23 cellular contexts compared by ENCODE assay signal in genomic region chr10:132511092-132511491, GRCh38. TPM values are rescaled to one million over a fixed set of nuclear protein-coding genes. Genes with fewer than 3 reads are reported as not detected.
DNase-seq lines count a peak whose midpoint lies in the region; ATAC-seq and TF ChIP-seq lines count a peak whose summit lies in the region.
"Had no signal": no experiment of that assay in that cellular context is flagged by ENCODE, and none has a peak within 500 bp of the region (broad histone marks: within the 10 kb centered on the region; RNA-seq: fewer than 3 reads in every experiment).

No MANE protein-coding gene starts in this region.

- H3K9me3 Mint-ChIP-seq in chondrocyte (ENCODE audit: low read depth), result peaks cover 6% of the 10 kb centered on the region
- H3K9me3 Mint-ChIP-seq: activated CD4-positive, alpha-beta memory T cell treated with anti-CD3 and anti-CD28 coated beads for 36 hours; activated naive CD8-positive, alpha-beta T cell treated with anti-CD3 and anti-CD28 coated beads, Interleukin-2, amount 50 U/mL, for 24 hours; nephron progenitor cell had no signal

- H3K4me3 Mint-ChIP-seq in chondrocyte (ENCODE audit: unreplicated experiment), result no peak overlapping the region
- H3K4me3 Mint-ChIP-seq: activated CD4-positive, alpha-beta memory T cell treated with anti-CD3 and anti-CD28 coated beads for 36 hours; activated naive CD8-positive, alpha-beta T cell treated with anti-CD3 and anti-CD28 coated beads, Interleukin-2, amount 50 U/mL, for 24 hours; CD8-positive, alpha-beta T cell; nephron progenitor cell; stimulated activated memory B cell treated with anti-CD40 and anti-IgM and Interleukin-4, amounts not matched to agents 10 μg/mL and 1 μg/mL and 100 μg/mL, for 72 hours had no signal

- peaks cover 20% of the 10 kb centered on the region for H3K27me3 Mint-ChIP-seq in chondrocyte (ENCODE audit: low read depth)
- H3K27me3 Mint-ChIP-seq: activated CD4-positive, alpha-beta memory T cell treated with anti-CD3 and anti-CD28 coated beads for 36 hours; activated naive CD8-positive, alpha-beta T cell treated with anti-CD3 and anti-CD28 coated beads, Interleukin-2, amount 50 U/mL, for 24 hours; stimulated activated memory B cell treated with anti-CD40 and anti-IgM and Interleukin-4, amounts not matched to agents 10 μg/mL and 1 μg/mL and 100 μg/mL, for 72 hours had no signal

- H3K4me1 ChIP-seq in rectal smooth muscle tissue (ENCODE audit: control insufficient read depth, insufficient read depth, low read length), result peaks cover 7% of the 10 kb centered on the region

- H3K27ac ChIP-seq in rectal smooth muscle tissue (ENCODE audit: low read depth, low read length), result peak overlapping the region; percentile 53
- H3K27ac ChIP-seq: coronary artery, esophagus squamous epithelium, testis had no signal

- H3K4me1 Mint-ChIP-seq in chondrocyte (ENCODE audit: low read depth), result peaks cover 15% of the 10 kb centered on the region
- H3K4me1 Mint-ChIP-seq: stimulated activated memory B cell treated with anti-CD40 and anti-IgM and Interleukin-4, amounts not matched to agents 10 μg/mL and 1 μg/mL and 100 μg/mL, for 72 hours had no signal

- H3K36me3 ChIP-seq in rectal smooth muscle tissue (ENCODE audit: control insufficient read depth, insufficient read depth, low read length), result no peaks in the 10 kb centered on the region
- H3K36me3 ChIP-seq: esophagus squamous epithelium, gastroesophageal sphincter had no signal

- peak; percentile 68 for DNase-seq in DMS153 (lab: John Stamatoyannopoulos, UW)
- DNase-seq in chondrocyte (ENCODE audit: low spot score), result peak; percentile 36
- no peak for DNase-seq in NCI-H2107 (lab: John Stamatoyannopoulos, UW)
- DNase-seq in globus pallidus (ENCODE audit: low spot score), result no peak
- DNase-seq: activated CD4-positive, alpha-beta memory T cell treated with anti-CD3 and anti-CD28 coated beads for 36 hours; activated gamma-delta T cell; activated naive CD8-positive, alpha-beta T cell treated with anti-CD3 and anti-CD28 coated beads, Interleukin-2, amount 50 U/mL, for 24 hours; CD8-positive, alpha-beta T cell; DMS79 treated with DMSO at 0.1 percent for 48 hours; esophagus squamous epithelium; Kasumi-1; NCI-H1105; NCI-H2029; nephron progenitor cell; stimulated activated CD4-positive, alpha-beta T cell treated with anti-CD3 and anti-CD28 coated beads, Interleukin-1b, Interleukin-23, amount 100 ng/mL, for 48 hours; testis had no signal

- no peak for TF ChIP-seq CTCF in chondrocyte (IDR thresholded peaks at IDR 0.05)

- no peaks in the 10 kb centered on the region for H3K36me3 Mint-ChIP-seq in chondrocyte (ENCODE audit: low read depth)
- H3K36me3 Mint-ChIP-seq: activated CD4-positive, alpha-beta memory T cell treated with anti-CD3 and anti-CD28 coated beads for 36 hours; CD8-positive, alpha-beta T cell; stimulated activated memory B cell treated with anti-CD40 and anti-IgM and Interleukin-4, amounts not matched to agents 10 μg/mL and 1 μg/mL and 100 μg/mL, for 72 hours had no signal

- H3K4me3 ChIP-seq in rectal smooth muscle tissue (ENCODE audit: low read length), result no peak overlapping the region
- H3K4me3 ChIP-seq: coronary artery, esophagus squamous epithelium, gastroesophageal sphincter, testis had no signal

- H3K27me3 ChIP-seq in rectal smooth muscle tissue (ENCODE audit: control insufficient read depth, insufficient read depth, low read length), result no peaks in the 10 kb centered on the region
- H3K27me3 ChIP-seq: esophagus squamous epithelium, gastroesophageal sphincter, testis had no signal

- H3K27ac Mint-ChIP-seq in chondrocyte (ENCODE audit: unreplicated experiment), result no peak overlapping the region
- H3K27ac Mint-ChIP-seq: activated CD4-positive, alpha-beta memory T cell treated with anti-CD3 and anti-CD28 coated beads for 36 hours; activated naive CD8-positive, alpha-beta T cell treated with anti-CD3 and anti-CD28 coated beads, Interleukin-2, amount 50 U/mL, for 24 hours; CD8-positive, alpha-beta T cell; nephron progenitor cell; stimulated activated memory B cell treated with anti-CD40 and anti-IgM and Interleukin-4, amounts not matched to agents 10 μg/mL and 1 μg/mL and 100 μg/mL, for 72 hours had no signal

- H3K9ac ChIP-seq in rectal smooth muscle tissue (ENCODE audit: low read length), result no peak overlapping the region

- ATAC-seq in HG02678 (IDR thresholded peaks at IDR 0.05; ENCODE audit: unreplicated experiment) (peak; percentile 67), GM21529 (IDR thresholded peaks at IDR 0.05; ENCODE audit: unreplicated experiment) (no peak)
- ATAC-seq: activated naive CD8-positive, alpha-beta T cell treated with anti-CD3 and anti-CD28 coated beads, Interleukin-2, amount 50 U/mL, for 24 hours; CD8-positive, alpha-beta T cell; SK-N-SH treated with all-trans-retinoic acid at 6 μM for 48 hours had no signal

RNA-seq across cellular contexts. Expression of gene INPP5A, which starts 26.5 kb away (rescaled TPM):
- total RNA-seq in chondrocyte, result 29.5 to 40.6 TPM (median 40.1 TPM) in 3 replicates

Comparison
In these comparisons a context has a peak if more than half of its experiments do, and no peak if none do; other contexts are left out.
1. DNase-seq: peak in DMS153 (single experiment) and chondrocyte (single experiment); none in NCI-H2107 (single experiment) and globus pallidus (single experiment).